Comparison of ENCODE assay signal across 11 cellular contexts in the genomic region with DNA sequence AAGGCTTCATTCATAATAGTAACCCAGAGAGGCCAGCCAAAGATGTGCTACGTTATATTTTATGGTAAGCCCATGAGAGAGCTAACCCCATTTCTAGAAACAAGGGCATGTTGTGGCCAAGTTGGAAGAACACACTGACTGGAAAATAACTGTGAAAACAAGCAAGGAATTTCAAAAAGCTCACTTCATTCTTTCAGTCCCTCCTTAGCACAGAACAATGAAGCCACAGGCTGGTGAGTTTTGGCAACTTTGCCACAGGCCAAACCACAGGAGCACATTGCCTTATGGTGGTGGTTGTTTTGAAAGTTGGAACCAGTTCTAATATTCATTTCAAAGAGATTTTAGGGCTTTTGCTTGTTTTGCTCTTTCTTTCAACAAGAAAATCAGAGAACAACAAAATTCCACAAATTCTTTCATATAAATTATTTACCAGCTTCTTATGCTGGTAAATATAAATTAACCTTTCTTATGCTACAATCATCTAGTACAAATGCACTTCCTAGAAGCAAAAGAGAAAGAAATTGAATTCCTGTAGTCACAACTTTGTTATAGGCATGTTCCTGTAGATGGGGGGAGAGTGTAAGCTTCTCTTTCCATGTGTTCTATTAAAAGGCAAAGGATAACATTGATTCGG.
DNase-seq lines count a peak whose midpoint lies in the region; ATAC-seq and TF ChIP-seq lines count a peak whose summit lies in the region.
"Had no signal": no experiment of that assay in that cellular context is flagged by ENCODE, and none has a peak within 500 bp of the region (broad histone marks: within the 10 kb centered on the region; RNA-seq: fewer than 3 reads in every experiment).

No MANE protein-coding gene starts in this region.

- DNase-seq in GM23248, result peak; percentile 65
- DNase-seq in SJSA1 (ENCODE audit: low read depth in 1 of 2, low spot score in 2 of 2), result peak; percentile 44 to 66
- DNase-seq in fibroblast of the aortic adventitia (ENCODE audit: low read depth), result peak; percentile 89
- DNase-seq in stimulated activated effector memory CD8-positive, alpha-beta T cell treated with anti-CD3 and anti-CD28 coated beads, Interleukin-12 subunit alpha, Interleukin-12 subunit beta, amount 100 ng/mL, for 72 hours (ENCODE audit: low spot score in 2 of 2), result peak in 1 of 2 donors; percentile 58
- DNase-seq in NCI-H1436 treated with DMSO at 0.1 percent for 48 hours (lab: John Stamatoyannopoulos, UW), result no peak
- DNase-seq in activated gamma-delta T cell treated with Interleukin-2 at 50 U/mL for 16 hours, result no peak
- no peak for DNase-seq in NCI-H1105 treated with DMSO at 0.1 percent for 48 hours (lab: John Stamatoyannopoulos, UW)
- DNase-seq: activated CD8-positive, alpha-beta memory T cell treated with anti-CD3 and anti-CD28 coated beads for 24 hours; SHP77 had no signal

- H3K36me3 ChIP-seq in GM23248 (ENCODE audit: low read depth) (no peaks in the 10 kb centered on the region), SJSA1 (no peaks in the 10 kb centered on the region)

- H3K27me3 ChIP-seq in GM23248 (replicated peaks; ENCODE audit: insufficient read depth), result no peaks in the 10 kb centered on the region
- H3K27me3 ChIP-seq in SJSA1 (replicated peaks), result no peaks in the 10 kb centered on the region

- H3F3A ChIP-seq in GM23248 (ENCODE audit: insufficient read depth), result peaks cover 20% of the 10 kb centered on the region

- H3K4me3 ChIP-seq in GM23248, result 0 out of 2 replicates have a peak overlapping the region, but pooled peaks have one; percentile 10
- no peak overlapping the region for H3K4me3 ChIP-seq in SJSA1
- no peak overlapping the region for H3K4me3 ChIP-seq in fibroblast of the aortic adventitia (ENCODE audit: low read depth, low read length)

- H3K27ac ChIP-seq in GM23248 (peak overlapping the region; percentile 41), SJSA1 (peak overlapping the region; percentile 68)
- H3K27ac ChIP-seq: parathyroid adenoma had no signal

- in situ Hi-C loops in GM23248 (cut with MboI), result no loop called here

- no peaks in the 10 kb centered on the region for H3K9me3 Mint-ChIP-seq in stimulated activated effector memory CD8-positive, alpha-beta T cell treated with anti-CD3 and anti-CD28 coated beads, Interleukin-12 subunit alpha, Interleukin-12 subunit beta, amount 100 ng/mL, for 72 hours
- H3K9me3 Mint-ChIP-seq: central memory CD8-positive, alpha-beta T cell had no signal

- H3K79me2 ChIP-seq in GM23248 (ENCODE audit: insufficient read depth), result no peaks in the 10 kb centered on the region
- H3K79me2 ChIP-seq: parathyroid adenoma had no signal

- H3K9me3 ChIP-seq in GM23248 (ENCODE audit: low read depth) (no peaks in the 10 kb centered on the region), SJSA1 (replicated peaks) (no peaks in the 10 kb centered on the region)

- H4K20me1 ChIP-seq in GM23248 (ENCODE audit: insufficient read depth), result no peaks in the 10 kb centered on the region

- no peak for ATAC-seq in stimulated activated effector memory CD8-positive, alpha-beta T cell treated with anti-CD3 and anti-CD28 coated beads, Interleukin-12 subunit alpha, Interleukin-12 subunit beta, amount 100 ng/mL, for 72 hours

- no peaks in the 10 kb centered on the region for H3K36me3 Mint-ChIP-seq in stimulated activated effector memory CD8-positive, alpha-beta T cell treated with anti-CD3 and anti-CD28 coated beads, Interleukin-12 subunit alpha, Interleukin-12 subunit beta, amount 100 ng/mL, for 72 hours

- peak overlapping the region; percentile 20 for H3K4me2 ChIP-seq in GM23248 (ENCODE audit: unreplicated experiment)

- peaks cover 17% of the 10 kb centered on the region for H3K4me1 Mint-ChIP-seq in stimulated activated effector memory CD8-positive, alpha-beta T cell treated with anti-CD3 and anti-CD28 coated beads, Interleukin-12 subunit alpha, Interleukin-12 subunit beta, amount 100 ng/mL, for 72 hours

- TF ChIP-seq CTCF in fibroblast of the aortic adventitia (IDR thresholded peaks at IDR 0.05; ENCODE audit: insufficient read depth, low read length), result peak; percentile 1

- H2AFZ ChIP-seq in GM23248, result peak overlapping the region; percentile 48; the same call in 1 of the 2 replicates
- H2AFZ ChIP-seq: parathyroid adenoma had no signal

- H3K9ac ChIP-seq in GM23248, result 0 out of 2 replicates have a peak overlapping the region, but pooled peaks have one; percentile 1
- H3K9ac ChIP-seq: parathyroid adenoma had no signal

- peak overlapping the region; percentile 32 for H3K27ac Mint-ChIP-seq in stimulated activated effector memory CD8-positive, alpha-beta T cell treated with anti-CD3 and anti-CD28 coated beads, Interleukin-12 subunit alpha, Interleukin-12 subunit beta, amount 100 ng/mL, for 72 hours

- H3K4me1 ChIP-seq in GM23248 (ENCODE audit: insufficient read depth), result peaks cover 32% of the 10 kb centered on the region
- peaks cover 22% of the 10 kb centered on the region for H3K4me1 ChIP-seq in SJSA1 (replicated peaks)
- H3K4me1 ChIP-seq: parathyroid adenoma had no signal

- no peak overlapping the region for H3K4me3 Mint-ChIP-seq in stimulated activated effector memory CD8-positive, alpha-beta T cell treated with anti-CD3 and anti-CD28 coated beads, Interleukin-12 subunit alpha, Interleukin-12 subunit beta, amount 100 ng/mL, for 72 hours
- H3K4me3 Mint-ChIP-seq: central memory CD8-positive, alpha-beta T cell had no signal

- WGBS in GM23248 (ENCODE audit: low coverage in 1 of 2, low lambda C conversion rate in 2 of 2, missing lambda C conversion rate in 2 of 2), 2 experiments, result 27 to 34% methylated on average over 2 of the region's 2 CpGs

- H3K9me2 ChIP-seq in GM23248 (ENCODE audit: insufficient read depth), result no peaks in the 10 kb centered on the region

Comparison
In these comparisons a context has a peak if more than half of its experiments do, and no peak if none do; other contexts are left out.
1. DNase-seq: peak in GM23248 (single experiment), SJSA1 (2 of 2) and fibroblast of the aortic adventitia (single experiment); none in NCI-H1436 treated with DMSO at 0.1 percent for 48 hours (single experiment), activated gamma-delta T cell treated with Interleukin-2 at 50 U/mL for 16 hours (single experiment) and NCI-H1105 treated with DMSO at 0.1 percent for 48 hours (single experiment).